Comparison of ENCODE assay signal across 8 cellular contexts in genomic region chr10:72276013-72276387, GRCh38. TPM values are rescaled to one million over a fixed set of nuclear protein-coding genes. Genes with fewer than 3 reads are reported as not detected.
DNase-seq lines count a peak whose midpoint lies in the region; ATAC-seq and TF ChIP-seq lines count a peak whose summit lies in the region.

No MANE protein-coding gene starts in this region.

- in situ Hi-C loops in astrocyte of the cerebellum (cut with HindIII; ENCODE audit: low sequenced_read_pairs) = no loop called here

- no peak for ATAC-seq in HG02571 (IDR thresholded peaks at IDR 0.05; ENCODE audit: unreplicated experiment)
- no peak for ATAC-seq in GM21390 (IDR thresholded peaks at IDR 0.05; ENCODE audit: unreplicated experiment)

- no peak for TF ChIP-seq POLR2A in lower leg skin (IDR thresholded peaks at IDR 0.05)

- no peaks in the 10 kb centered on the region for H3K27me3 ChIP-seq in tibial artery

- DNase-seq in DMS53 treated with DMSO at 0.1 percent for 48 hours (lab: John Stamatoyannopoulos, UW; ENCODE audit: unreplicated experiment) (peak; percentile 40), NCI-H2029 (lab: John Stamatoyannopoulos, UW) (peak; percentile 60), astrocyte of the cerebellum (ENCODE audit: low read depth) (no peak), lower leg skin (ENCODE audit: low spot score in 2 of 2) (no peak), tibial artery (peak in 1 of 2 donors; percentile 79), SIG-M5 (lab: John Stamatoyannopoulos, UW) (no peak)

- H3K9me3 ChIP-seq in tibial artery = no peaks in the 10 kb centered on the region

- H3K4me3 ChIP-seq in astrocyte of the cerebellum (ENCODE audit: low read depth, low read length) (peak overlapping the region; percentile 97), lower leg skin (ENCODE audit: low read depth, poor library complexity, severe bottlenecking) (peak overlapping the region; percentile 98), tibial artery (peak overlapping the region; percentile 98 to 99)

- H3K36me3 ChIP-seq in tibial artery = peaks cover 16 to 30% (median 26%) of the 10 kb centered on the region in 3 donors

- H3K4me1 ChIP-seq in tibial artery = peaks cover 0 to 41% (median 18%) of the 10 kb centered on the region in 4 donors

- TF ChIP-seq CTCF in astrocyte of the cerebellum (IDR thresholded peaks at IDR 0.05; ENCODE audit: low read depth, low read length, missing control alignments) (no peak), lower leg skin (IDR thresholded peaks at IDR 0.05) (no peak), tibial artery (IDR thresholded peaks at IDR 0.05) (no peak)

- H3K27ac ChIP-seq in tibial artery = peak overlapping the region; percentile 99

- WGBS in lower leg skin, 2 donors = 43 to 52% methylated on average over 4 of the region's 4 CpGs

- intact Hi-C loops in lower leg skin (cut with DNase I; ENCODE audit: low total_unique reads) = loop anchor here (10.0 kb wide), 1 partner anchor 59 kb away; no protein-coding TSS in a partner anchor
- intact Hi-C loops in tibial artery (cut with DNase I; ENCODE audit: low total_unique reads) = loop anchor here (5.0 kb wide), 1 partner anchor 51 kb away; no protein-coding TSS in a partner anchor

RNA-seq across cellular contexts. Expression of gene DDIT4, which starts 2.3 kb away (rescaled TPM):
- 100 to 1,000 TPM; 274 to 929 (median 421) TPM for total RNA-seq in lower leg skin

RNA-seq across cellular contexts. Expression of gene ASCC1, which starts 59.9 kb away (rescaled TPM):
- total RNA-seq in lower leg skin = 10 to 100 TPM; 17.7 to 33.3 (median 23.1) TPM

Comparison
In these comparisons a context has a peak if more than half of its experiments do, and no peak if none do; other contexts are left out.
1. DNase-seq: peak in DMS53 treated with DMSO at 0.1 percent for 48 hours (single experiment) and NCI-H2029 (single experiment); none in astrocyte of the cerebellum (single experiment), lower leg skin (0 of 2) and SIG-M5 (single experiment).
2. Peak in every context shown above with its lines, with median percentiles within 50 percentile points of each other: H3K4me3 ChIP-seq.